18 cellular contexts compared by ENCODE assay signal in genomic region chr7:136514776-136515175, GRCh38.
DNase-seq lines count a peak whose midpoint lies in the region; ATAC-seq and TF ChIP-seq lines count a peak whose summit lies in the region.
"Had no signal": no experiment of that assay in that cellular context is flagged by ENCODE, and none has a peak within 500 bp of the region (broad histone marks: within the 10 kb centered on the region; RNA-seq: fewer than 3 reads in every experiment).

No MANE protein-coding gene starts in this region.

- no peaks in the 10 kb centered on the region for H3K9me2 ChIP-seq in SK-N-SH

- H3K27me3 Mint-ChIP-seq in H9 (ENCODE audit: low read depth) = no peaks in the 10 kb centered on the region
- H3K27me3 Mint-ChIP-seq in type B pancreatic cell = no peaks in the 10 kb centered on the region
- H3K27me3 Mint-ChIP-seq in chondrocyte (ENCODE audit: low read depth) = peaks cover 14% of the 10 kb centered on the region
- H3K27me3 Mint-ChIP-seq: CD4-positive, alpha-beta memory T cell had no signal

- H3K9me3 Mint-ChIP-seq in H9 (no peaks in the 10 kb centered on the region), type B pancreatic cell (no peaks in the 10 kb centered on the region), chondrocyte (ENCODE audit: low read depth) (peaks cover 5% of the 10 kb centered on the region)

- no CpG with 5 or more reads among the region's 2 CpGs for WGBS in H9 (ENCODE audit: extremely low coverage, insufficient read length, low lambda C conversion rate)
- WGBS in SK-N-SH (ENCODE audit: low lambda C conversion rate) = 29% methylated on average over 2 of the region's 2 CpGs

- H2BK15ac ChIP-seq in H9 (ENCODE audit: low read depth, low read length) = no peak overlapping the region

- H3K27me3 ChIP-seq in H9 (ENCODE audit: insufficient read depth, low read length) (no peaks in the 10 kb centered on the region), iPS-20b (ENCODE audit: insufficient read depth, low read length) (no peaks in the 10 kb centered on the region), SK-N-SH (ENCODE audit: insufficient read depth) (no peaks in the 10 kb centered on the region)

- H3K4me2 ChIP-seq in H9 (ENCODE audit: insufficient read depth, insufficient read length, low read length) (no peak overlapping the region), SK-N-SH (no peak overlapping the region)
- H3K4me2 ChIP-seq: A549 had no signal

- H4K20me1 ChIP-seq in H9 (ENCODE audit: control insufficient read depth, insufficient read depth, insufficient read length) = no peaks in the 10 kb centered on the region
- no peaks in the 10 kb centered on the region for H4K20me1 ChIP-seq in SK-N-SH (ENCODE audit: insufficient read depth)

- H3K79me1 ChIP-seq in H9 (ENCODE audit: insufficient read depth, low read depth, low read length, poor library complexity, severe bottlenecking) = no peaks in the 10 kb centered on the region

- H3K23me2 ChIP-seq in H9 (ENCODE audit: insufficient read length, low read depth, low read length, poor library complexity, severe bottlenecking) = no peaks in the 10 kb centered on the region

- TF ChIP-seq CTCF in H9 (conservative IDR thresholded peaks at IDR 0.05) (no peak), type B pancreatic cell (conservative IDR thresholded peaks at IDR 0.05) (no peak), chondrocyte (IDR thresholded peaks at IDR 0.05) (no peak), SK-N-SH (IDR thresholded peaks at IDR 0.05) (no peak)

- H3K4me1 ChIP-seq in H9 (ENCODE audit: insufficient read depth, low read length) (no peaks in the 10 kb centered on the region; the same call in 1 of the 2 replicates), iPS-20b (ENCODE audit: insufficient read depth, low read length) (peaks cover 7% of the 10 kb centered on the region; the same call in 1 of the 2 replicates), SK-N-SH (ENCODE audit: control insufficient read depth in 1 of 2, insufficient read depth in 2 of 2, low read depth in 1 of 2, low read length in 1 of 2) (no peaks in the 10 kb centered on the region)
- H3K4me1 ChIP-seq: A549, HAP-1 had no signal

- H3K79me2 ChIP-seq in H9 (ENCODE audit: insufficient read depth, low read length) (no peaks in the 10 kb centered on the region), SK-N-SH (ENCODE audit: insufficient read depth) (no peaks in the 10 kb centered on the region)

- H4K5ac ChIP-seq in H9 (ENCODE audit: insufficient read length, low read depth, low read length) = no peak overlapping the region

- no peak overlapping the region for H2BK5ac ChIP-seq in H9 (ENCODE audit: insufficient read length, low read length)

- H3K36me3 ChIP-seq in iPS-20b (ENCODE audit: insufficient read depth, low read depth, low read length) = no peaks in the 10 kb centered on the region
- H3K36me3 ChIP-seq in SK-N-SH (replicated peaks in 1 of 2; ENCODE audit: control insufficient read depth in 1 of 2, insufficient read depth in 2 of 2, low read length in 1 of 2) = no peaks in the 10 kb centered on the region
- H3K36me3 ChIP-seq: HAP-1 had no signal

- H2BK20ac ChIP-seq in H9 (ENCODE audit: low read depth, low read length, poor library complexity, severe bottlenecking) = no peak overlapping the region

- H2BK120ac ChIP-seq in H9 (ENCODE audit: low read depth, low read length, poor library complexity, severe bottlenecking) = no peak overlapping the region

- H3K14ac ChIP-seq in H9 (ENCODE audit: insufficient read depth, low read length) = no peak overlapping the region

- H3K4me3 ChIP-seq in iPS-20b (ENCODE audit: low read length) (0 out of 2 replicates have a peak overlapping the region, but pooled peaks have one; percentile 11), SK-N-SH (ENCODE audit: low read depth in 2 of 2, low read length in 1 of 2) (no peak overlapping the region)
- H3K4me3 ChIP-seq: A549, HAP-1 had no signal

- H3K9ac ChIP-seq in H9 (ENCODE audit: extremely low read depth, insufficient read length, low read length) = no peak overlapping the region
- H3K9ac ChIP-seq in iPS-20b (ENCODE audit: low read depth, low read length) = no peak overlapping the region
- H3K9ac ChIP-seq in SK-N-SH = no peak overlapping the region

- H2AFZ ChIP-seq in H9 (ENCODE audit: low read length) = no peak overlapping the region
- H2AFZ ChIP-seq in SK-N-SH (ENCODE audit: low read depth) = no peak overlapping the region

- peaks cover 0 to 2% (median 0%) of the 10 kb centered on the region in 3 experiments; a peak in 1 of 7 replicates for H3K36me3 Mint-ChIP-seq in H9 (ENCODE audit: insufficient read depth in 1 of 3, low read depth in 3 of 3)
- H3K36me3 Mint-ChIP-seq in type B pancreatic cell = no peaks in the 10 kb centered on the region
- no peaks in the 10 kb centered on the region for H3K36me3 Mint-ChIP-seq in chondrocyte (ENCODE audit: low read depth)
- H3K36me3 Mint-ChIP-seq: CD4-positive, alpha-beta memory T cell had no signal

- no peak overlapping the region for H2AK5ac ChIP-seq in H9 (ENCODE audit: insufficient read length, low read length)

- no peak for TF ChIP-seq EP300 in SK-N-SH (IDR thresholded peaks at IDR 0.05; ENCODE audit: borderline replicate concordance in 1 of 2, low read depth in 1 of 2, low read length in 1 of 2)

- H3K4me3 Mint-ChIP-seq in H9 (no peak overlapping the region; a peak in 1 of 5 replicates), type B pancreatic cell (no peak overlapping the region), chondrocyte (ENCODE audit: unreplicated experiment) (no peak overlapping the region)
- H3K4me3 Mint-ChIP-seq: CD4-positive, alpha-beta memory T cell; HFFc6 had no signal

- DNase-seq in D341Med (ENCODE audit: low spot score) (peak; percentile 26), H9 (no peak), type B pancreatic cell (ENCODE audit: extremely low spot score, unreplicated experiment) (no peak), chondrocyte (ENCODE audit: low spot score) (no peak), SK-N-SH (no peak)
- DNase-seq: 8988T; C1 segment of cervical spinal cord; Calu3; CD4-positive, alpha-beta memory T cell; COR-L47; DMS153; DND-41; GOT3; HFFc6 had no signal

- no peak for TF ChIP-seq RAD21 in SK-N-SH (IDR thresholded peaks at IDR 0.05; ENCODE audit: low read length)

- ATAC-seq in GM18511 (IDR thresholded peaks at IDR 0.05; ENCODE audit: unreplicated experiment) = no peak
- ATAC-seq: A549 had no signal

- H3K4me1 Mint-ChIP-seq in H9 = peaks cover 12 to 13% of the 10 kb centered on the region in 2 experiments
- no peaks in the 10 kb centered on the region for H3K4me1 Mint-ChIP-seq in type B pancreatic cell (ENCODE audit: unreplicated experiment)
- no peaks in the 10 kb centered on the region for H3K4me1 Mint-ChIP-seq in chondrocyte (ENCODE audit: low read depth)
- H3K4me1 Mint-ChIP-seq: CD4-positive, alpha-beta memory T cell had no signal

- H3K4ac ChIP-seq in H9 (ENCODE audit: low read depth, low read length) = no peak overlapping the region

- no peak overlapping the region for H2BK12ac ChIP-seq in H9 (ENCODE audit: insufficient read length, low read depth, low read length)

- no peak overlapping the region for H3K56ac ChIP-seq in H9 (ENCODE audit: insufficient read length, low read depth, low read length)

- POLR2A ChIA-PET in SK-N-SH (lab: Yijun Ruan, JAX) = no interaction called here

- H4K91ac ChIP-seq in H9 (ENCODE audit: insufficient read length, low read depth, low read length) = no peak overlapping the region

- no peak overlapping the region for H4K8ac ChIP-seq in H9 (replicated peaks; ENCODE audit: insufficient read length, low read depth, low read length)

- H3F3A ChIP-seq in SK-N-SH (replicated peaks; ENCODE audit: insufficient read depth) = no peaks in the 10 kb centered on the region

- no peak overlapping the region for H3K23ac ChIP-seq in H9 (ENCODE audit: insufficient read length, low read depth, low read length)

- no peak overlapping the region for H3T11ph ChIP-seq in H9 (ENCODE audit: low read length)

- H3K27ac ChIP-seq in H9 (ENCODE audit: insufficient read length, low read depth, low read length) (no peak overlapping the region), iPS-20b (ENCODE audit: low read length) (no peak overlapping the region), SK-N-SH (ENCODE audit: low read depth in 2 of 2, low read length in 1 of 2) (no peak overlapping the region)
- H3K27ac ChIP-seq: A549 had no signal

- no peak overlapping the region for H3K18ac ChIP-seq in H9 (ENCODE audit: insufficient read length, low read depth, low read length)

- H3K27ac Mint-ChIP-seq in H9 = peak overlapping the region in 2 of 3 experiments; percentile 5 to 15; a peak in 2 of 7 replicates
- H3K27ac Mint-ChIP-seq in type B pancreatic cell = no peak overlapping the region
- H3K27ac Mint-ChIP-seq in chondrocyte (ENCODE audit: unreplicated experiment) = no peak overlapping the region
- H3K27ac Mint-ChIP-seq: CD4-positive, alpha-beta memory T cell; HFFc6 had no signal

- CTCF ChIA-PET in SK-N-SH (lab: Yijun Ruan, JAX) = no interaction called here

- no peaks in the 10 kb centered on the region for H3K9me3 ChIP-seq in H9 (ENCODE audit: control insufficient read depth, low read depth, low read length)
- no peaks in the 10 kb centered on the region for H3K9me3 ChIP-seq in iPS-20b (ENCODE audit: insufficient read depth, low read depth, low read length)
- H3K9me3 ChIP-seq in SK-N-SH = peaks cover 11% of the 10 kb centered on the region; the same call in 1 of the 2 replicates
- H3K9me3 ChIP-seq: A549, HAP-1 had no signal

TF ChIP-seq in SK-N-SH, 30 proteins besides CTCF, POLR2A, EP300 and RAD21:
- TF ChIP-seq RFX5 (IDR thresholded peaks at IDR 0.05; ENCODE audit: low read length) (no peak), RXRA (IDR thresholded peaks at IDR 0.05; ENCODE audit: borderline replicate concordance, low read depth) (no peak), POLR2AphosphoS5 (IDR thresholded peaks at IDR 0.05; ENCODE audit: low read depth, low read length) (no peak), JUND (IDR thresholded peaks at IDR 0.05) (no peak)

Comparison
In these comparisons a context has a peak if more than half of its experiments do, and no peak if none do; other contexts are left out.
1. H3K27ac Mint-ChIP-seq: peak in H9 (2 of 3); none in type B pancreatic cell (single experiment) and chondrocyte (single experiment).